ENCODE assay signal across 7 cellular contexts in genomic region chr17:61002316-61002736, GRCh38.
DNase-seq lines count a peak whose midpoint lies in the region; ATAC-seq and TF ChIP-seq lines count a peak whose summit lies in the region.

No MANE protein-coding gene starts in this region.

- H4K20me1 ChIP-seq in SU-DHL-6 (ENCODE audit: low read depth, low read length) = no peaks in the 10 kb centered on the region; the same call in 1 of the 2 replicates

- no peaks in the 10 kb centered on the region for H3K27me3 Mint-ChIP-seq in activated CD4-positive, alpha-beta memory T cell treated with anti-CD3 and anti-CD28 coated beads for 36 hours
- no peaks in the 10 kb centered on the region for H3K27me3 Mint-ChIP-seq in effector memory CD8-positive, alpha-beta T cell

- POLR2A ChIA-PET in activated CD4-positive, alpha-beta memory T cell treated with anti-CD3 and anti-CD28 coated beads for 36 hours (lab: Charles Lee) = no interaction called here

- H3K9ac ChIP-seq in SU-DHL-6 (ENCODE audit: low read length) = no peak overlapping the region

- H3K9me2 ChIP-seq in SU-DHL-6 (replicated peaks; ENCODE audit: insufficient read depth, low read length) = no peaks in the 10 kb centered on the region

- no peak overlapping the region for H3K27ac Mint-ChIP-seq in activated CD4-positive, alpha-beta memory T cell treated with anti-CD3 and anti-CD28 coated beads for 36 hours
- H3K27ac Mint-ChIP-seq in effector memory CD8-positive, alpha-beta T cell = no peak overlapping the region

- H3K9me3 Mint-ChIP-seq in activated CD4-positive, alpha-beta memory T cell treated with anti-CD3 and anti-CD28 coated beads for 36 hours = no peaks in the 10 kb centered on the region
- H3K9me3 Mint-ChIP-seq in effector memory CD8-positive, alpha-beta T cell = no peaks in the 10 kb centered on the region

- H3F3A ChIP-seq in SU-DHL-6 (ENCODE audit: insufficient read depth) = no peaks in the 10 kb centered on the region

- H2AFZ ChIP-seq in SU-DHL-6 (ENCODE audit: low read depth, low read length, severe bottlenecking) = no peak overlapping the region

- H3K4me1 ChIP-seq in tibial artery = peaks cover 0 to 10% (median 0%) of the 10 kb centered on the region in 4 donors

- H3K4me3 Mint-ChIP-seq in activated CD4-positive, alpha-beta memory T cell treated with anti-CD3 and anti-CD28 coated beads for 36 hours = no peak overlapping the region
- H3K4me3 Mint-ChIP-seq in effector memory CD8-positive, alpha-beta T cell = no peak overlapping the region

- H3K27me3 ChIP-seq in SU-DHL-6 (ENCODE audit: low read length) = no peaks in the 10 kb centered on the region
- H3K27me3 ChIP-seq in tibial artery = no peaks in the 10 kb centered on the region

- no peaks in the 10 kb centered on the region for H3K9me3 ChIP-seq in SU-DHL-6 (ENCODE audit: insufficient read depth, low read length)
- no peaks in the 10 kb centered on the region for H3K9me3 ChIP-seq in tibial artery

- peaks cover 1% of the 10 kb centered on the region for H3K36me3 Mint-ChIP-seq in activated CD4-positive, alpha-beta memory T cell treated with anti-CD3 and anti-CD28 coated beads for 36 hours
- no peaks in the 10 kb centered on the region for H3K36me3 Mint-ChIP-seq in effector memory CD8-positive, alpha-beta T cell (ENCODE audit: insufficient read depth)

- H3K27ac ChIP-seq in SU-DHL-6 (ENCODE audit: low read depth, low read length) (no peak overlapping the region), tibial artery (no peak overlapping the region)

- H3K4me1 Mint-ChIP-seq in activated CD4-positive, alpha-beta memory T cell treated with anti-CD3 and anti-CD28 coated beads for 36 hours (ENCODE audit: low read depth) = no peaks in the 10 kb centered on the region
- H3K4me1 Mint-ChIP-seq in effector memory CD8-positive, alpha-beta T cell (ENCODE audit: low read depth in 2 of 2) = no peaks in the 10 kb centered on the region

- no peaks in the 10 kb centered on the region for H3K79me2 ChIP-seq in SU-DHL-6 (ENCODE audit: insufficient read depth, low read length)

- TF ChIP-seq CTCF in SU-DHL-6 (IDR thresholded peaks at IDR 0.05; ENCODE audit: insufficient read depth, low read length, poor library complexity, severe bottlenecking) (peak; percentile 35), tibial artery (IDR thresholded peaks at IDR 0.05) (peak; percentile 56 to 58)

- no peak overlapping the region for H3K4me2 ChIP-seq in SU-DHL-6 (ENCODE audit: low read depth, low read length, poor library complexity, severe bottlenecking)

- no peak for ATAC-seq in effector memory CD8-positive, alpha-beta T cell (replicated peaks)

- H3K4me3 ChIP-seq in SU-DHL-6 (ENCODE audit: insufficient read depth, low read length, poor library complexity, severe bottlenecking) (no peak overlapping the region), tibial artery (no peak overlapping the region)

- DNase-seq in EL (peak; percentile 55), LHCN-M2 (ENCODE audit: low read depth) (peak; percentile 58), glomerular endothelial cell (ENCODE audit: extremely low read depth, low read depth, low spot score) (peak; percentile 39), tibial artery (no peak)
- DNase-seq in activated CD4-positive, alpha-beta memory T cell treated with anti-CD3 and anti-CD28 coated beads for 36 hours = no peak
- no peak for DNase-seq in effector memory CD8-positive, alpha-beta T cell

- CTCF ChIA-PET in activated CD4-positive, alpha-beta memory T cell treated with anti-CD3 and anti-CD28 coated beads for 36 hours (lab: Charles Lee) = interaction anchor here (1.0 kb wide), 1 partner anchor 282 kb away, joined by 6 read pairs; no protein-coding TSS in a partner anchor

- H3K36me3 ChIP-seq in SU-DHL-6 (ENCODE audit: low read length) (no peaks in the 10 kb centered on the region), tibial artery (no peaks in the 10 kb centered on the region)

- intact Hi-C loops in tibial artery (cut with DNase I; ENCODE audit: low total_unique reads) = loop anchor here (5.0 kb wide), 2 partner anchors 390 to 405 kb away; no protein-coding TSS in a partner anchor
- intact Hi-C loops in activated CD4-positive, alpha-beta memory T cell treated with anti-CD3 and anti-CD28 coated beads for 36 hours (cut with micrococcal nuclease) = loop anchor here (1.0 to 10.0 kb wide), 3 partner anchors 278 to 388 kb away; no protein-coding TSS in a partner anchor

Comparison
In these comparisons a context has a peak if more than half of its experiments do, and no peak if none do; other contexts are left out.
1. DNase-seq: peak in EL (single experiment), LHCN-M2 (single experiment) and glomerular endothelial cell (single experiment); none in tibial artery (0 of 2), activated CD4-positive, alpha-beta memory T cell treated with anti-CD3 and anti-CD28 coated beads for 36 hours (single experiment) and effector memory CD8-positive, alpha-beta T cell (0 of 3).